ENCODE assay signal across 1 cellular context in genomic region chr5:83097582-83098265, GRCh38.
TF ChIP-seq lines count a peak whose summit lies in the region.

No MANE protein-coding gene starts in this region.

TF ChIP-seq in SK-N-SH, 30 proteins besides CTCF, POLR2A, EP300 and RAD21 (continued from another document):
- TF ChIP-seq, protein P1, sequence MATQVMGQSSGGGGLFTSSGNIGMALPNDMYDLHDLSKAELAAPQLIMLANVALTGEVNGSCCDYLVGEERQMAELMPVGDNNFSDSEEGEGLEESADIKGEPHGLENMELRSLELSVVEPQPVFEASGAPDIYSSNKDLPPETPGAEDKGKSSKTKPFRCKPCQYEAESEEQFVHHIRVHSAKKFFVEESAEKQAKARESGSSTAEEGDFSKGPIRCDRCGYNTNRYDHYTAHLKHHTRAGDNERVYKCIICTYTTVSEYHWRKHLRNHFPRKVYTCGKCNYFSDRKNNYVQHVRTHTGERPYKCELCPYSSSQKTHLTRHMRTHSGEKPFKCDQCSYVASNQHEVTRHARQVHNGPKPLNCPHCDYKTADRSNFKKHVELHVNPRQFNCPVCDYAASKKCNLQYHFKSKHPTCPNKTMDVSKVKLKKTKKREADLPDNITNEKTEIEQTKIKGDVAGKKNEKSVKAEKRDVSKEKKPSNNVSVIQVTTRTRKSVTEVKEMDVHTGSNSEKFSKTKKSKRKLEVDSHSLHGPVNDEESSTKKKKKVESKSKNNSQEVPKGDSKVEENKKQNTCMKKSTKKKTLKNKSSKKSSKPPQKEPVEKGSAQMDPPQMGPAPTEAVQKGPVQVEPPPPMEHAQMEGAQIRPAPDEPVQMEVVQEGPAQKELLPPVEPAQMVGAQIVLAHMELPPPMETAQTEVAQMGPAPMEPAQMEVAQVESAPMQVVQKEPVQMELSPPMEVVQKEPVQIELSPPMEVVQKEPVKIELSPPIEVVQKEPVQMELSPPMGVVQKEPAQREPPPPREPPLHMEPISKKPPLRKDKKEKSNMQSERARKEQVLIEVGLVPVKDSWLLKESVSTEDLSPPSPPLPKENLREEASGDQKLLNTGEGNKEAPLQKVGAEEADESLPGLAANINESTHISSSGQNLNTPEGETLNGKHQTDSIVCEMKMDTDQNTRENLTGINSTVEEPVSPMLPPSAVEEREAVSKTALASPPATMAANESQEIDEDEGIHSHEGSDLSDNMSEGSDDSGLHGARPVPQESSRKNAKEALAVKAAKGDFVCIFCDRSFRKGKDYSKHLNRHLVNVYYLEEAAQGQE (IDR thresholded peaks at IDR 0.05; ENCODE audit: low read depth, low read length): no peak
- TF ChIP-seq SMC3 (IDR thresholded peaks at IDR 0.05; ENCODE audit: low read depth, low read length): no peak
- TF ChIP-seq ELF1 (IDR thresholded peaks at IDR 0.05): no peak
- TF ChIP-seq GATA2 (CRISPR knock-in tag; IDR thresholded peaks at IDR 0.05): no peak
